Comparison of ENCODE assay signal across 1 cellular context in genomic region chr3:136937886-136938285, GRCh38.
TF ChIP-seq lines count a peak whose summit lies in the region.

No MANE protein-coding gene starts in this region.

TF ChIP-seq in HepG2, 621 proteins besides CTCF, POLR2A, EP300 and RAD21:
- TF ChIP-seq ZNF235 (CRISPR knock-in tag; IDR thresholded peaks at IDR 0.05; ENCODE audit: borderline replicate concordance), result no peak
- no peak for TF ChIP-seq ZNF558 (CRISPR knock-in tag; IDR thresholded peaks at IDR 0.05; ENCODE audit: borderline replicate concordance)
- TF ChIP-seq ZNF446 (CRISPR knock-in tag; IDR thresholded peaks at IDR 0.05), result no peak
- no peak for TF ChIP-seq RARG (CRISPR knock-in tag; IDR thresholded peaks at IDR 0.05; ENCODE audit: low read depth)
- no peak for TF ChIP-seq NFIC (IDR thresholded peaks at IDR 0.05; ENCODE audit: low read length)
- TF ChIP-seq RBFOX2 (IDR thresholded peaks at IDR 0.05; ENCODE audit: low read depth, low read length), result no peak
- TF ChIP-seq ZFP62 (CRISPR knock-in tag; IDR thresholded peaks at IDR 0.05), result no peak
- TF ChIP-seq CREM (IDR thresholded peaks at IDR 0.05), result no peak
- TF ChIP-seq CREM (CRISPR knock-in tag; IDR thresholded peaks at IDR 0.05), result no peak
- TF ChIP-seq ATF5 (CRISPR knock-in tag; IDR thresholded peaks at IDR 0.05; ENCODE audit: low read depth), result no peak
- TF ChIP-seq ARID5B (CRISPR knock-in tag; IDR thresholded peaks at IDR 0.05), result no peak
- no peak for TF ChIP-seq XBP1 (CRISPR knock-in tag; IDR thresholded peaks at IDR 0.05)
- no peak for TF ChIP-seq SMAD3 (CRISPR knock-in tag; IDR thresholded peaks at IDR 0.05)
- TF ChIP-seq HDAC2 (CRISPR knock-in tag; IDR thresholded peaks at IDR 0.05), result no peak
